In the genomic region with DNA sequence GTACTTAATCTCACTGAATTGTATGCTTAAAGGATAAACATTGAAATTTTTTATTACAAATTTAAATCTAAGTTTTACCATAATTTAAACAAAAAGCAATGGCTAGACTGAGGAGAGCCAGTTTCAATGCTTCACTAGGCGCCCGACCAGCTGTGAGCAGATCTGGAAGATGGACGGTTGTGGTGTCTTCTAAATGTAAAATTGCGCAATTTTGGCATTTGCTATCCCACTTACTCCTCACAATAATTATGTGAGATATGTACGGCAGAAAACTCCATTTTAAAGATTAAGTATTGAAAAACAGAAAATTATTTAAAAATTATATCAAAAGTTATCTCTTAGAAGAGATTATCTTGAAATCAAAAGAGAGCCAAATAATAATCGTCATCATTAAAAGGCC, we compare ENCODE assay signal across 7 cellular contexts.
DNase-seq lines count a peak whose midpoint lies in the region; ATAC-seq, FAIRE-seq and TF ChIP-seq lines count a peak whose summit lies in the region.
"Not testable (repeated sequence)": the region's sequence is repeated elsewhere in the genome, so short reads cannot be mapped to it uniquely, and the experiment has no call there.

No MANE protein-coding gene starts in this region.

- H3K56ac ChIP-seq in IMR-90 (ENCODE audit: extremely low read depth, insufficient read depth, low read length); H1 (replicated peaks; ENCODE audit: insufficient read length, low read depth, low read length): not testable (repeated sequence)

- TF ChIP-seq CTCF in A549 (IDR thresholded peaks at IDR 0.05); IMR-90 (conservative IDR thresholded peaks at IDR 0.05; ENCODE audit: low read depth, low read length); K562 (IDR thresholded peaks at IDR 0.05 in 2 of 3, conservative IDR thresholded peaks at IDR 0.05 in 1 of 3; ENCODE audit: insufficient read depth in 2 of 3, low read depth in 1 of 3, low read length in 3 of 3); H1 (IDR thresholded peaks at IDR 0.05; ENCODE audit: control extremely low read depth in 1 of 3, insufficient read depth in 1 of 3, low read depth in 1 of 3, low read length in 3 of 3): not testable (repeated sequence)

- H2AK9ac ChIP-seq in IMR-90 (replicated peaks; ENCODE audit: low read depth, low read length, poor library complexity) = not testable (repeated sequence)

- H2AK5ac ChIP-seq in IMR-90 (ENCODE audit: low read depth, low read length); H1 (ENCODE audit: low read depth, low read length): not testable (repeated sequence)

- not testable (repeated sequence) for BruUV-seq in IMR-90 (replicated peaks; lab: Mats Ljungman, UMichigan); K562 (replicated peaks; lab: Mats Ljungman, UMichigan)

- not testable (repeated sequence) for H2BK12ac ChIP-seq in H1 (ENCODE audit: low read depth, low read length)

- H3K27ac ChIP-seq in A549; IMR-90 (ENCODE audit: insufficient read depth, low read length); K562 (ENCODE audit: extremely low read depth, low read depth, low read length); H1 (ENCODE audit: low read depth, low read length): not testable (repeated sequence)

- WGBS in A549 (ENCODE audit: missing lambda C conversion rate) = 85% methylated on average over 6 of the region's 6 CpGs
- no CpG with 5 or more reads among the region's 6 CpGs for WGBS in IMR-90 (ENCODE audit: extremely low coverage in 2 of 2, insufficient read length in 1 of 2), 2 experiments
- 1% methylated on average over 6 of the region's 6 CpGs for WGBS in K562 (ENCODE audit: insufficient coverage, low coverage, missing lambda C conversion rate)
- WGBS in H1 (ENCODE audit: extremely low coverage in 1 of 2, insufficient coverage in 1 of 2, insufficient read length in 1 of 2, insufficient replicate concordance in 2 of 2, low coverage in 1 of 2, low lambda C conversion rate in 2 of 2, missing lambda C conversion rate in 1 of 2), 2 experiments = 96% methylated on average over 6 of the region's 6 CpGs; no CpG with 5 or more reads in 1 of the 2 experiments

- in situ Hi-C loops in IMR-90 (cut with MboI; ENCODE audit: low sequenced_read_pairs) = not testable (repeated sequence)
- in situ Hi-C loops in K562 (cut with MboI) = loop anchor here (10.0 kb wide), 1 partner anchor 106 kb away; no protein-coding TSS in a partner anchor

- not testable (repeated sequence) for H4K8ac ChIP-seq in IMR-90 (ENCODE audit: low read depth in 2 of 2, low read length in 2 of 2); H1 (ENCODE audit: extremely low read depth, insufficient read depth, low read length)

- H3K14ac ChIP-seq in IMR-90 (replicated peaks; ENCODE audit: low read depth, low read length); H1 (ENCODE audit: insufficient read length): not testable (repeated sequence)

- H3K23ac ChIP-seq in IMR-90 (ENCODE audit: low read depth, low read length); H1 (ENCODE audit: insufficient read length): not testable (repeated sequence)

- H2AFZ ChIP-seq in IMR-90 (replicated peaks; ENCODE audit: low read length, poor library complexity); K562 (ENCODE audit: low read depth, low read length); H1 (ENCODE audit: low read length): not testable (repeated sequence)

- TF ChIP-seq POLR2A in A549 (IDR thresholded peaks at IDR 0.05; ENCODE audit: low read length); IMR-90 (IDR thresholded peaks at IDR 0.05; ENCODE audit: low read depth, low read length); K562 (conservative IDR thresholded peaks at IDR 0.05); H1 (IDR thresholded peaks at IDR 0.05; ENCODE audit: control extremely low read depth in 1 of 2, low read depth in 2 of 2, low read length in 2 of 2): not testable (repeated sequence)

- not testable (repeated sequence) for H3K79me2 ChIP-seq in K562 (ENCODE audit: control insufficient read depth, insufficient read depth, low read length); H1 (ENCODE audit: control insufficient read depth in 1 of 2, insufficient read depth in 2 of 2, low read length in 2 of 2)

- not testable (repeated sequence) for DNase-seq in A549 (ENCODE audit: low read depth in 1 of 2, low spot score in 1 of 2); IMR-90; K562 (ENCODE audit: extremely low read depth in 1 of 4, low spot score in 3 of 4); H1 (ENCODE audit: low read depth in 1 of 2, low spot score in 2 of 2)
- peak; percentile 12 for DNase-seq in MV-4-11 (lab: John Stamatoyannopoulos, UW)
- DNase-seq in amniotic epithelial cell (ENCODE audit: low read depth) = peak; percentile 25

- H3K4me3 ChIP-seq in A549; IMR-90 (ENCODE audit: insufficient read depth, low read depth, low read length); K562; H1 (ENCODE audit: extremely low read depth in 1 of 4, insufficient read depth in 2 of 4, low read depth in 3 of 4, low read length in 4 of 4): not testable (repeated sequence)

- not testable (repeated sequence) for H3K4ac ChIP-seq in IMR-90 (ENCODE audit: low read depth, low read length); H1 (replicated peaks; ENCODE audit: insufficient read length, low read depth, low read length)

- ATAC-seq in A549; IMR-90 (ENCODE audit: low read depth); K562: not testable (repeated sequence)

- intact Hi-C loops in IMR-90 (cut with micrococcal nuclease) = loop anchor here (10.0 kb wide), 1 partner anchor 794 kb away; no protein-coding TSS in a partner anchor
- intact Hi-C loops in K562 (cut with micrococcal nuclease) = not testable (repeated sequence)

- POLR2A ChIA-PET in A549 (lab: Yijun Ruan, JAX); IMR-90 (lab: Charles Lee; ENCODE audit: unreplicated experiment); K562 (lab: Yijun Ruan, JAX); H1 (lab: Charles Lee; ENCODE audit: partially characterized antibody): not testable (repeated sequence)

- H2BK5ac ChIP-seq in IMR-90 (ENCODE audit: low read depth, low read length, poor library complexity, severe bottlenecking); H1 (ENCODE audit: low read depth, low read length): not testable (repeated sequence)

- dilution Hi-C loops in IMR-90 (cut with HindIII; ENCODE audit: low sequenced_read_pairs, unreplicated experiment) = not testable (repeated sequence)

- H3K9ac ChIP-seq in IMR-90 (ENCODE audit: low read depth, low read length); K562 (ENCODE audit: insufficient read depth in 1 of 2, low read depth in 2 of 2, low read length in 2 of 2); H1 (replicated peaks in 1 of 4; ENCODE audit: extremely low read depth in 1 of 4, low read depth in 3 of 4, low read length in 3 of 4): not testable (repeated sequence)

- CTCF ChIA-PET in A549 (lab: Yijun Ruan, JAX); IMR-90 (lab: Yijun Ruan, JAX); K562 (lab: Yijun Ruan, JAX; ENCODE audit: low intra/inter-chr PET ratio); H1 (lab: Charles Lee; ENCODE audit: partially characterized antibody): not testable (repeated sequence)

- not testable (repeated sequence) for H3K18ac ChIP-seq in IMR-90 (ENCODE audit: low read depth, low read length); H1 (ENCODE audit: extremely low read depth, low read length)

- FAIRE-seq in A549 (lab: Jason Lieb, UNC); K562 (lab: Jason Lieb, UNC); H1 (lab: Jason Lieb, UNC): not testable (repeated sequence)

- TF ChIP-seq RAD21 in A549 (conservative IDR thresholded peaks at IDR 0.05 in 1 of 2, IDR thresholded peaks at IDR 0.05 in 1 of 2); IMR-90 (IDR thresholded peaks at IDR 0.05; ENCODE audit: low read length); Ishikawa (IDR thresholded peaks at IDR 0.05; ENCODE audit: low read depth); K562 (CRISPR knock-in tag; conservative IDR thresholded peaks at IDR 0.05 in 1 of 2, IDR thresholded peaks at IDR 0.05 in 1 of 2); H1 (IDR thresholded peaks at IDR 0.05 in 1 of 2, conservative IDR thresholded peaks at IDR 0.05 in 1 of 2; ENCODE audit: low read depth in 2 of 2, low read length in 2 of 2): not testable (repeated sequence)

- H3K9me3 ChIP-seq in A549; IMR-90 (ENCODE audit: control insufficient read depth, insufficient read depth, low read length); K562 (replicated peaks; ENCODE audit: control insufficient read depth, insufficient read depth, low read depth, low read length); H1 (ENCODE audit: insufficient read depth in 2 of 2, low read depth in 1 of 2, low read length in 1 of 2): not testable (repeated sequence)

- H3K4me1 ChIP-seq in A549; IMR-90 (ENCODE audit: control insufficient read depth, insufficient read depth, low read length); K562 (replicated peaks in 1 of 2; ENCODE audit: control insufficient read depth in 2 of 2, insufficient read depth in 2 of 2, low read length in 2 of 2); H1 (replicated peaks in 1 of 4; ENCODE audit: control insufficient read depth in 3 of 4, insufficient read depth in 4 of 4, low read length in 3 of 4): not testable (repeated sequence)

- H3K4me2 ChIP-seq in A549; IMR-90 (ENCODE audit: low read depth, low read length); K562 (ENCODE audit: insufficient read depth, low read length); H1 (ENCODE audit: insufficient read depth in 1 of 2, low read depth in 2 of 2, low read length in 2 of 2): not testable (repeated sequence)

- H4K20me1 ChIP-seq in IMR-90 (ENCODE audit: insufficient read depth, low read length); K562 (replicated peaks; ENCODE audit: control insufficient read depth, insufficient read depth, low read length); H1 (replicated peaks in 1 of 2; ENCODE audit: control insufficient read depth in 1 of 2, insufficient read depth in 2 of 2, low read length in 2 of 2): not testable (repeated sequence)

- not testable (repeated sequence) for H4K91ac ChIP-seq in IMR-90 (ENCODE audit: insufficient read depth, low read depth, low read length); H1 (replicated peaks; ENCODE audit: insufficient read length, low read length)

- not testable (repeated sequence) for H3K79me1 ChIP-seq in IMR-90 (ENCODE audit: low read depth in 1 of 2, low read length in 2 of 2); H1 (ENCODE audit: low read depth, low read length)

- TF ChIP-seq EP300 in A549 (IDR thresholded peaks at IDR 0.05); Ishikawa (IDR thresholded peaks at IDR 0.05; ENCODE audit: borderline replicate concordance); K562 (IDR thresholded peaks at IDR 0.05; ENCODE audit: low read length); H1 (IDR thresholded peaks at IDR 0.05; ENCODE audit: borderline replicate concordance in 1 of 2, low read depth in 2 of 2, low read length in 2 of 2): not testable (repeated sequence)

- H3K23me2 ChIP-seq in H1 (ENCODE audit: low read depth, low read length) = not testable (repeated sequence)

- not testable (repeated sequence) for H3K9me1 ChIP-seq in IMR-90 (ENCODE audit: insufficient read depth, low read length); K562 (ENCODE audit: control insufficient read depth, insufficient read depth, low read length)

- H3K27me3 ChIP-seq in IMR-90 (ENCODE audit: control insufficient read depth, insufficient read depth, low read length); K562 (ENCODE audit: control insufficient read depth in 2 of 2, insufficient read depth in 2 of 2, low read length in 2 of 2); H1 (replicated peaks in 1 of 4; ENCODE audit: control insufficient read depth in 3 of 4, extremely low read depth in 1 of 4, insufficient read depth in 3 of 4, low read length in 3 of 4): not testable (repeated sequence)

- not testable (repeated sequence) for H3K36me3 ChIP-seq in IMR-90 (ENCODE audit: control insufficient read depth, insufficient read depth, low read length); K562 (ENCODE audit: control insufficient read depth, insufficient read depth, low read length); H1 (ENCODE audit: control insufficient read depth in 2 of 4, insufficient read depth in 4 of 4, low read length in 3 of 4)

- H4K5ac ChIP-seq in IMR-90 (ENCODE audit: low read depth, low read length); H1 (ENCODE audit: insufficient read length, low read depth, low read length): not testable (repeated sequence)

- not testable (repeated sequence) for H2BK120ac ChIP-seq in IMR-90 (ENCODE audit: low read depth, low read length); H1 (replicated peaks; ENCODE audit: low read depth, low read length)

- H2BK15ac ChIP-seq in IMR-90 (ENCODE audit: low read depth, low read length); H1 (ENCODE audit: low read length): not testable (repeated sequence)

- H2BK20ac ChIP-seq in IMR-90 (ENCODE audit: low read depth, low read length); H1 (ENCODE audit: low read length): not testable (repeated sequence)
